In genomic region chr21:26167593-26167992, GRCh38 we compare ENCODE assay signal across 9 cellular contexts. TPM values are rescaled to one million over a fixed set of nuclear protein-coding genes. Genes with fewer than 3 reads are reported as not detected.
DNase-seq lines count a peak whose midpoint lies in the region; ATAC-seq and TF ChIP-seq lines count a peak whose summit lies in the region.
"Had no signal": no experiment of that assay in that cellular context is flagged by ENCODE, and none has a peak within 500 bp of the region (broad histone marks: within the 10 kb centered on the region; RNA-seq: fewer than 3 reads in every experiment).

No MANE protein-coding gene starts in this region.

- 20 to 64% methylated on average over 9 of the region's 9 CpGs for WGBS in sigmoid colon, 2 donors

- H3K9me3 ChIP-seq in HCT116 (ENCODE audit: control insufficient read depth in 1 of 2, insufficient read depth in 1 of 2, low read depth in 1 of 2, low read length in 2 of 2), result no peaks in the 10 kb centered on the region
- no peaks in the 10 kb centered on the region for H3K9me3 ChIP-seq in SK-N-MC (ENCODE audit: low read depth, low read length)
- no peaks in the 10 kb centered on the region for H3K9me3 ChIP-seq in iPS-15b (ENCODE audit: control insufficient read depth, insufficient read depth, low read length)
- H3K9me3 ChIP-seq in sigmoid colon, result no peaks in the 10 kb centered on the region

- no TSS peak for BruUV-seq in HCT116 (replicated peaks; lab: Mats Ljungman, UMichigan)

- POLR2A ChIA-PET in HCT116 (lab: Charles Lee), result interaction anchor here (1.8 kb wide), 1 partner anchor 10 kb away, joined by 3 read pairs; no protein-coding TSS in a partner anchor

- H3K9ac ChIP-seq in HCT116 (ENCODE audit: low read length), result no peak overlapping the region
- no peak overlapping the region for H3K9ac ChIP-seq in SK-N-MC (ENCODE audit: insufficient read length)
- no peak overlapping the region for H3K9ac ChIP-seq in iPS-15b (ENCODE audit: low read depth, low read length)

- H3K4me3 ChIP-seq in HCT116 (replicated peaks in 1 of 2; ENCODE audit: low read depth in 1 of 2, low read length in 2 of 2) (no peak overlapping the region), SK-N-MC (peak overlapping the region; percentile 25), iPS-15b (ENCODE audit: low read depth, low read length) (peak overlapping the region; percentile 93), sigmoid colon (peak overlapping the region in 3 of 4 donors; percentile 4 to 86 (median 79))

- H4K20me1 ChIP-seq in HCT116 (ENCODE audit: insufficient read depth), result no peaks in the 10 kb centered on the region; the same call in 1 of the 2 replicates

- H3K9me2 ChIP-seq in HCT116 (ENCODE audit: insufficient read depth), result no peaks in the 10 kb centered on the region

- no peak for ATAC-seq in HCT116
- ATAC-seq in HG03460 (IDR thresholded peaks at IDR 0.05; ENCODE audit: unreplicated experiment), result no peak
- ATAC-seq in stimulated activated naive CD8-positive, alpha-beta T cell treated with anti-CD3 and anti-CD28 coated beads, Interleukin-15, Interleukin-2, amounts not matched to agents 100 U/mL and 50 U/mL, for 24 hours, result no peak

- H2AFZ ChIP-seq in HCT116 (ENCODE audit: low read depth, low read length, poor library complexity, severe bottlenecking), result no peak overlapping the region

- CTCF ChIA-PET in HCT116 (lab: Charles Lee), result interaction anchor here (1.4 kb wide), 1 partner anchor 18 kb away, joined by 3 read pairs; no protein-coding TSS in a partner anchor

- RAD21 ChIA-PET in HCT116 (lab: Charles Lee; ENCODE audit: low non-redundant PET in 1 of 2, low total read pairs in 2 of 2, uncharacterized antibody in 2 of 2, unreplicated experiment in 2 of 2), result no interaction called here

- no peak for TF ChIP-seq EP300 in sigmoid colon (IDR thresholded peaks at IDR 0.05)

- H3K79me2 ChIP-seq in HCT116 (ENCODE audit: insufficient read depth, low read length), result peaks cover 77% of the 10 kb centered on the region

- H3K27ac ChIP-seq in HCT116 (ENCODE audit: low read depth, low read length) (no peak overlapping the region), SK-N-MC (no peak overlapping the region), sigmoid colon (peak overlapping the region; percentile 85 to 90 (median 88))

- H3K36me3 ChIP-seq in HCT116 (ENCODE audit: control insufficient read depth in 1 of 2, insufficient read depth in 2 of 2, low read length in 2 of 2) (no peaks in the 10 kb centered on the region), SK-N-MC (ENCODE audit: insufficient read depth, low read length) (peaks cover 16% of the 10 kb centered on the region; the same call in 1 of the 2 replicates), iPS-15b (ENCODE audit: control insufficient read depth, insufficient read depth, low read length) (no peaks in the 10 kb centered on the region), sigmoid colon (no peaks in the 10 kb centered on the region)

- TF ChIP-seq POLR2A in HCT116 (IDR thresholded peaks at IDR 0.05; ENCODE audit: borderline replicate concordance, extremely low read depth, insufficient read depth, insufficient read length) (no peak), sigmoid colon (IDR thresholded peaks at IDR 0.05) (no peak)

- H3K4me2 ChIP-seq in HCT116 (ENCODE audit: low read length), result peak overlapping the region; percentile 2; the same call in 1 of the 2 replicates

- peaks cover 27 to 38% of the 10 kb centered on the region in 2 experiments for H3K4me1 ChIP-seq in HCT116 (ENCODE audit: control insufficient read depth in 1 of 2, insufficient read depth in 2 of 2, low read length in 2 of 2)
- peaks cover 32% of the 10 kb centered on the region for H3K4me1 ChIP-seq in iPS-15b (ENCODE audit: control insufficient read depth, insufficient read depth, low read length)
- H3K4me1 ChIP-seq in sigmoid colon, result peaks cover 0 to 46% (median 35%) of the 10 kb centered on the region in 4 donors

- intact Hi-C loops in HCT116 (cut with micrococcal nuclease) (loop anchor here (10.0 kb wide), 1 partner anchor 563 kb away; the partner anchor contains the start of gene MRPL39), sigmoid colon (cut with DNase I) (loop anchor here (5.0 kb wide), 1 partner anchor 95 kb away; no protein-coding TSS in a partner anchor)

- no peak for TF ChIP-seq CTCF in HCT116 (IDR thresholded peaks at IDR 0.05 in 2 of 3, conservative IDR thresholded peaks at IDR 0.05 in 1 of 3; ENCODE audit: borderline replicate concordance in 1 of 3, insufficient read depth in 1 of 3, low read depth in 2 of 3, low read length in 2 of 3)
- no peak for TF ChIP-seq CTCF in sigmoid colon (IDR thresholded peaks at IDR 0.05)

- H3K27me3 ChIP-seq in HCT116 (ENCODE audit: insufficient read depth, low read length) (no peaks in the 10 kb centered on the region), iPS-15b (ENCODE audit: control insufficient read depth, insufficient read depth, low read length) (peaks cover 6% of the 10 kb centered on the region), sigmoid colon (no peaks in the 10 kb centered on the region)

- DNase-seq in HCT116 (ENCODE audit: low read depth, low spot score) (no peak), SK-N-MC (ENCODE audit: low read depth, low spot score) (no peak), sigmoid colon (no peak), germinal center (ENCODE audit: low spot score) (no peak), NCI-H82 (lab: John Stamatoyannopoulos, UW) (no peak)
- DNase-seq in stimulated activated naive CD8-positive, alpha-beta T cell treated with anti-CD3 and anti-CD28 coated beads, Interleukin-15, Interleukin-2, amounts not matched to agents 100 U/mL and 50 U/mL, for 24 hours, result no peak
- DNase-seq: activated CD4-positive, alpha-beta T cell treated with anti-CD3 and anti-CD28 coated beads for 1 hour had no signal

- no peak for TF ChIP-seq RAD21 in HCT116 (IDR thresholded peaks at IDR 0.05; ENCODE audit: low read depth)

TF ChIP-seq in HCT116, 20 proteins besides CTCF, POLR2A, EP300 and RAD21 (continues in another document):
- TF ChIP-seq CBX3 (IDR thresholded peaks at IDR 0.05; ENCODE audit: low read depth) (no peak), ZBTB33 (IDR thresholded peaks at IDR 0.05; ENCODE audit: extremely low read depth, insufficient replicate concordance, low read length) (no peak), SRF (IDR thresholded peaks at IDR 0.05; ENCODE audit: low read depth) (no peak), JUND (IDR thresholded peaks at IDR 0.05) (no peak), MAX (IDR thresholded peaks at IDR 0.05) (no peak), YY1 (IDR thresholded peaks at IDR 0.05; ENCODE audit: extremely low read depth, insufficient replicate concordance, low read depth, low read length) (no peak), POLR2AphosphoS5 (IDR thresholded peaks at IDR 0.05; ENCODE audit: low read depth, low read length) (no peak), ELF1 (IDR thresholded peaks at IDR 0.05; ENCODE audit: borderline replicate concordance, low read depth) (no peak), EZH2phosphoT487 (IDR thresholded peaks at IDR 0.05; ENCODE audit: borderline replicate concordance) (no peak), CEBPB (IDR thresholded peaks at IDR 0.05; ENCODE audit: low read depth) (no peak), SP1 (IDR thresholded peaks at IDR 0.05; ENCODE audit: low read depth) (no peak), TCF7L2 (IDR thresholded peaks at IDR 0.05; ENCODE audit: borderline replicate concordance, extremely low read depth, insufficient read depth, insufficient read length) (no peak), EGR1 (IDR thresholded peaks at IDR 0.05; ENCODE audit: low read depth) (no peak), SIN3A (IDR thresholded peaks at IDR 0.05; ENCODE audit: low read depth) (no peak)
- TF ChIP-seq, protein P1, sequence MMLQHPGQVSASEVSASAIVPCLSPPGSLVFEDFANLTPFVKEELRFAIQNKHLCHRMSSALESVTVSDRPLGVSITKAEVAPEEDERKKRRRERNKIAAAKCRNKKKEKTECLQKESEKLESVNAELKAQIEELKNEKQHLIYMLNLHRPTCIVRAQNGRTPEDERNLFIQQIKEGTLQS (IDR thresholded peaks at IDR 0.05), result no peak

RNA-seq across cellular contexts. Expression of gene APP, which starts 3.0 kb away (rescaled TPM):
- total RNA-seq in HCT116 (2021; ENCODE audit: unreplicated experiment) (267 TPM), sigmoid colon (100 to 1,000 TPM; 239 to 355 (median 299) TPM)
- 383 and 415 TPM in 2 replicates for polyA plus RNA-seq in HCT116 (2012)
- 100 to 1,000 TPM in 1 of 3 donors, 10 to 100 TPM in 2; 71.7 to 270 (median 85.9) TPM for polyA plus RNA-seq in sigmoid colon

Comparison
In these comparisons a context has a peak if more than half of its experiments do, and no peak if none do; other contexts are left out.
1. H3K27ac ChIP-seq: peak in sigmoid colon (4 of 4); none in HCT116 (single experiment) and SK-N-MC (single experiment).
2. H3K4me3 ChIP-seq: peak in SK-N-MC (single experiment), iPS-15b (single experiment) and sigmoid colon (3 of 4); none in HCT116 (0 of 2).